Comparison of ENCODE assay signal across 29 cellular contexts in genomic region chr19:57105976-57106610, GRCh38. TPM values are rescaled to one million over a fixed set of nuclear protein-coding genes. Genes with fewer than 3 reads are reported as not detected.
DNase-seq lines count a peak whose midpoint lies in the region; ATAC-seq, FAIRE-seq and TF ChIP-seq lines count a peak whose summit lies in the region.
"Had no signal": no experiment of that assay in that cellular context is flagged by ENCODE, and none has a peak within 500 bp of the region (broad histone marks: within the 10 kb centered on the region; RNA-seq: fewer than 3 reads in every experiment).

No MANE protein-coding gene starts in this region.

- TF ChIP-seq RAD21 in HepG2 (CRISPR knock-in tag; IDR thresholded peaks at IDR 0.05) = no peak

- H3K9me3 ChIP-seq in NT2/D1 (ENCODE audit: insufficient read depth, low read length) = peaks cover 30% of the 10 kb centered on the region
- peaks cover 18% of the 10 kb centered on the region for H3K9me3 ChIP-seq in HepG2 (ENCODE audit: low read length)

- FAIRE-seq in HepG2 (lab: Jason Lieb, UNC) = no peak
- FAIRE-seq: GM12892, GM18507, K562 had no signal

- intact Hi-C loops in HepG2 (cut with micrococcal nuclease; ENCODE audit: unreplicated experiment) = loop anchor here (10.0 kb wide), 1 partner anchor 299 kb away; no protein-coding TSS in a partner anchor

- peak overlapping the region; percentile 40 for H3K4me3 ChIP-seq in NT2/D1 (ENCODE audit: insufficient read length, low read depth)
- H3K4me3 ChIP-seq in HepG2 (replicated peaks in 1 of 3; ENCODE audit: insufficient read depth in 1 of 3, low read depth in 2 of 3, low read length in 3 of 3) = no peak overlapping the region
- H3K4me3 ChIP-seq: BLaER1, K562, Peyer's patch had no signal

- BruUV-seq in HepG2 (replicated peaks; lab: Mats Ljungman, UMichigan) = no TSS peak

- no peak for TF ChIP-seq POLR2A in HepG2 (IDR thresholded peaks at IDR 0.05; ENCODE audit: insufficient read depth in 1 of 2, low read depth in 2 of 2, low read length in 2 of 2)

- 72% methylated on average over 23 of the region's 49 CpGs for WGBS in HepG2 (ENCODE audit: low lambda C conversion rate)

- H3K9ac ChIP-seq in NT2/D1 (ENCODE audit: insufficient read length, low read depth) (peak overlapping the region; percentile 42), HepG2 (ENCODE audit: insufficient read depth, low read depth, low read length) (no peak overlapping the region)
- H3K9ac ChIP-seq: BLaER1 had no signal

- CTCF ChIA-PET in HepG2 (lab: Yijun Ruan, JAX; ENCODE audit: low intra/inter-chr PET ratio, low total read pairs) = no interaction called here

- no peaks in the 10 kb centered on the region for H4K20me1 ChIP-seq in HepG2 (ENCODE audit: insufficient read depth, low read length)
- H4K20me1 ChIP-seq: BLaER1 had no signal

- H3K27me3 ChIP-seq in NT2/D1 (ENCODE audit: insufficient read depth, insufficient read length) (peaks cover 33% of the 10 kb centered on the region), HepG2 (ENCODE audit: control insufficient read depth in 1 of 2, insufficient read depth in 2 of 2, low read length in 2 of 2) (no peaks in the 10 kb centered on the region)
- H3K27me3 ChIP-seq: BLaER1 had no signal

- POLR2A ChIA-PET in HepG2 (lab: Yijun Ruan, JAX) = no interaction called here

- TF ChIP-seq CTCF in GM13976 (IDR thresholded peaks at IDR 0.05; ENCODE audit: borderline replicate concordance, control extremely low read depth, extremely low read depth, insufficient read depth, missing control alignments) = no peak
- no peak for TF ChIP-seq CTCF in HepG2 (CRISPR knock-in tag; IDR thresholded peaks at IDR 0.05)

- H3K4me1 ChIP-seq in NT2/D1 (ENCODE audit: insufficient read depth, insufficient read length) (no peaks in the 10 kb centered on the region), HepG2 (ENCODE audit: insufficient read depth, low read length) (0 out of 2 replicates have a peak, but pooled peaks cover 10% of the 10 kb centered on the region)
- H3K4me1 ChIP-seq: Caco-2, Peyer's patch had no signal

- H3K79me2 ChIP-seq in HepG2 (ENCODE audit: insufficient read depth, low read length) = no peaks in the 10 kb centered on the region

- in situ Hi-C loops in GM13976 (cut with MboI; ENCODE audit: low sequenced_read_pairs, unreplicated experiment) (no loop called here), HepG2 (cut with HindIII; ENCODE audit: extremely low pct_ligation_motif_present, low pct_unique_long_range_greater_than_20kb) (no loop called here)

- TF ChIP-seq EP300 in HepG2 (IDR thresholded peaks at IDR 0.05; ENCODE audit: low read depth in 2 of 2, low read length in 2 of 2) = no peak
- TF ChIP-seq EP300 in HepG2 (CRISPR knock-in tag; IDR thresholded peaks at IDR 0.05; ENCODE audit: borderline replicate concordance) = no peak

- H3K4me2 ChIP-seq in HepG2 (ENCODE audit: low read depth, low read length) = no peak overlapping the region
- H3K4me2 ChIP-seq: BLaER1 had no signal

- H3K27ac ChIP-seq in HepG2 (ENCODE audit: extremely low read length, insufficient read depth, low read length) = no peak overlapping the region
- H3K27ac ChIP-seq: BLaER1, Peyer's patch had no signal

- DNase-seq in NT2/D1 (ENCODE audit: low read depth, low spot score) (no peak), left kidney (ENCODE audit: low read depth, low spot score) (peak; percentile 39), retina (peak; percentile 57), GM13976 (ENCODE audit: low spot score) (no peak), NCI-H1930 (lab: John Stamatoyannopoulos, UW) (no peak), HepG2 (ENCODE audit: low spot score) (no peak)
- no peak for DNase-seq in activated T-cell treated with anti-CD3 and anti-CD28 coated beads, Interleukin-2, amount 50 U/mL, for 1 hour
- DNase-seq: ACHN; Caco-2; CD4-positive, alpha-beta T cell; DMS 273 treated with DMSO at 0.1 percent for 48 hours; DND-41; MM.1S; NCI-H1048; NCI-H1417 treated with DMSO at 0.1 percent for 48 hours; NCI-H187; NCI-H226; NCI-H524; NCI-H774; NK-92 treated with Interleukin-12 subunit alpha and Interleukin-12 subunit beta, amount 100 ng/mL, for 24 hours; Peyer's patch had no signal

- no peak overlapping the region for H2AFZ ChIP-seq in HepG2 (ENCODE audit: low read length)

- no peak for ATAC-seq in HepG2
- ATAC-seq: K562, SK-N-SH treated with all-trans-retinoic acid at 6 μM for 48 hours had no signal

- H3K36me3 ChIP-seq in NT2/D1 (ENCODE audit: insufficient read depth, insufficient read length, low read length) = no peaks in the 10 kb centered on the region
- H3K36me3 ChIP-seq in HepG2 (replicated peaks in 1 of 2; ENCODE audit: control insufficient read depth in 1 of 2, insufficient read depth in 2 of 2, low read length in 2 of 2) = no peaks in the 10 kb centered on the region
- H3K36me3 ChIP-seq: BLaER1, Peyer's patch had no signal

TF ChIP-seq in HepG2, 621 proteins besides CTCF, POLR2A, EP300 and RAD21 (continues in another document):
- no peak for TF ChIP-seq ARNT2 (CRISPR knock-in tag; IDR thresholded peaks at IDR 0.05; ENCODE audit: low read depth)
- TF ChIP-seq ZNF850 (CRISPR knock-in tag; conservative IDR thresholded peaks at IDR 0.05) = no peak

RNA-seq across cellular contexts. Expression of gene USP29, which starts 13.7 kb away (rescaled TPM):
- total RNA-seq in HepG2 (2016; rRNA removed; fragmentation: Illumina TruSeq; extraction: Trizol) = not detected in 2 replicates
- not detected in 2 replicates for total RNA-seq in HepG2 (2016; cell fraction: cytosol; rRNA removed; fragmentation: Illumina TruSeq; extraction: Trizol; ENCODE audit: low read depth)
- not detected in 2 replicates for total RNA-seq in HepG2 (2016; cell fraction: insoluble cytoplasmic fraction; rRNA removed; fragmentation: Illumina TruSeq; extraction: Trizol)
- total RNA-seq in HepG2 (2016; cell fraction: membrane; rRNA removed; fragmentation: Illumina TruSeq; extraction: Trizol) = not detected in 2 replicates
- total RNA-seq in HepG2 (2016; cell fraction: nucleus; rRNA removed; fragmentation: Illumina TruSeq; extraction: Trizol) = not detected in 2 replicates
- not detected in 2 replicates for polyA plus RNA-seq in HepG2 (2011; rRNA removed)
- polyA plus RNA-seq in HepG2 (2011; cell fraction: cytosol; rRNA removed) = not detected in 2 replicates
- polyA plus RNA-seq in HepG2 (2011; cell fraction: nucleus; rRNA removed) = not detected in 2 replicates
- not detected in 2 replicates for polyA plus RNA-seq in HepG2 (2012)
- polyA plus RNA-seq in HepG2 (2016; cell fraction: cytosol; fragmentation: Illumina TruSeq; extraction: Trizol; ENCODE audit: low read depth) = not detected in 2 replicates
- not detected in 2 replicates for polyA plus RNA-seq in HepG2 (2016; cell fraction: insoluble cytoplasmic fraction; fragmentation: Illumina TruSeq; extraction: Trizol; ENCODE audit: low read depth)
- polyA plus RNA-seq in HepG2 (2016; cell fraction: membrane; fragmentation: Illumina TruSeq; extraction: Trizol; ENCODE audit: low read depth) = not detected in 2 replicates
- polyA plus RNA-seq in HepG2 (2016; cell fraction: nucleus; fragmentation: Illumina TruSeq; extraction: Trizol; ENCODE audit: insufficient read depth, low read depth) = not detected in 2 replicates
- polyA minus RNA-seq in HepG2 (2011; rRNA and poly(A)+ RNA removed; ENCODE audit: low replicate concordance) = not detected in 2 replicates
- polyA minus RNA-seq in HepG2 (2011; cell fraction: cytosol; rRNA and poly(A)+ RNA removed) = not detected in 2 replicates
- polyA minus RNA-seq in HepG2 (2011; cell fraction: nucleus; rRNA and poly(A)+ RNA removed) = not detected in 2 replicates
- total RNA-seq: Caco-2; CD4-positive, alpha-beta T cell; H4; K562; OCI-LY7; Peyer's patch had no signal
- polyA plus RNA-seq: K562 had no signal

RNA-seq across cellular contexts. Expression of gene ZIM3, which starts 38.9 kb away (rescaled TPM):
- not detected in 2 replicates for total RNA-seq in HepG2 (2016; rRNA removed; fragmentation: Illumina TruSeq; extraction: Trizol)
- not detected in 2 replicates for total RNA-seq in HepG2 (2016; cell fraction: cytosol; rRNA removed; fragmentation: Illumina TruSeq; extraction: Trizol; ENCODE audit: low read depth)
- total RNA-seq in HepG2 (2016; cell fraction: insoluble cytoplasmic fraction; rRNA removed; fragmentation: Illumina TruSeq; extraction: Trizol) = not detected in 2 replicates
- not detected in 2 replicates for total RNA-seq in HepG2 (2016; cell fraction: membrane; rRNA removed; fragmentation: Illumina TruSeq; extraction: Trizol)
- total RNA-seq in HepG2 (2016; cell fraction: nucleus; rRNA removed; fragmentation: Illumina TruSeq; extraction: Trizol) = not detected in 2 replicates
- not detected in 2 replicates for polyA plus RNA-seq in HepG2 (2011; rRNA removed)
- not detected in 2 replicates for polyA plus RNA-seq in HepG2 (2011; cell fraction: cytosol; rRNA removed)
- not detected in 2 replicates for polyA plus RNA-seq in HepG2 (2011; cell fraction: nucleus; rRNA removed)
- not detected in 2 replicates for polyA plus RNA-seq in HepG2 (2012)
- not detected in 2 replicates for polyA plus RNA-seq in HepG2 (2016; cell fraction: cytosol; fragmentation: Illumina TruSeq; extraction: Trizol; ENCODE audit: low read depth)
- polyA plus RNA-seq in HepG2 (2016; cell fraction: insoluble cytoplasmic fraction; fragmentation: Illumina TruSeq; extraction: Trizol; ENCODE audit: low read depth) = not detected in 2 replicates
- polyA plus RNA-seq in HepG2 (2016; cell fraction: membrane; fragmentation: Illumina TruSeq; extraction: Trizol; ENCODE audit: low read depth) = not detected in 2 replicates
- polyA plus RNA-seq in HepG2 (2016; cell fraction: nucleus; fragmentation: Illumina TruSeq; extraction: Trizol; ENCODE audit: insufficient read depth, low read depth) = not detected in 2 replicates
- not detected in 2 replicates for polyA minus RNA-seq in HepG2 (2011; rRNA and poly(A)+ RNA removed; ENCODE audit: low replicate concordance)
- polyA minus RNA-seq in HepG2 (2011; cell fraction: cytosol; rRNA and poly(A)+ RNA removed) = not detected in 2 replicates
- polyA minus RNA-seq in HepG2 (2011; cell fraction: nucleus; rRNA and poly(A)+ RNA removed) = not detected in 2 replicates
- total RNA-seq: Caco-2; CD4-positive, alpha-beta T cell; G401; H4; K562; OCI-LY7; Peyer's patch had no signal
- polyA plus RNA-seq: K562 had no signal

Comparison
In these comparisons a context has a peak if more than half of its experiments do, and no peak if none do; other contexts are left out.
1. DNase-seq: peak in left kidney (single experiment) and retina (single experiment); none in NT2/D1 (single experiment), GM13976 (single experiment), activated T-cell treated with anti-CD3 and anti-CD28 coated beads, Interleukin-2, amount 50 U/mL, for 1 hour (single experiment), NCI-H1930 (0 of 2) and HepG2 (single experiment).